Comparison of ENCODE assay signal across 9 cellular contexts in genomic region chr22:37896181-37896592, GRCh38. TPM values are rescaled to one million over a fixed set of nuclear protein-coding genes. Genes with fewer than 3 reads are reported as not detected.
DNase-seq lines count a peak whose midpoint lies in the region; ATAC-seq and TF ChIP-seq lines count a peak whose summit lies in the region.
"Had no signal": no experiment of that assay in that cellular context is flagged by ENCODE, and none has a peak within 500 bp of the region (broad histone marks: within the 10 kb centered on the region; RNA-seq: fewer than 3 reads in every experiment).

No MANE protein-coding gene starts in this region.

- no peak for ATAC-seq in HG03439 (IDR thresholded peaks at IDR 0.05; ENCODE audit: unreplicated experiment)

- H3K27me3 ChIP-seq in HUES48 (ENCODE audit: control insufficient read depth, insufficient read depth, low read length) (no peaks in the 10 kb centered on the region), transverse colon (no peaks in the 10 kb centered on the region)

- H3K36me3 ChIP-seq in HUES48 (ENCODE audit: control insufficient read depth, insufficient read depth, low read length) = peaks cover 10% of the 10 kb centered on the region
- H3K36me3 ChIP-seq in transverse colon = no peaks in the 10 kb centered on the region

- DNase-seq in NCI-H2029 (lab: John Stamatoyannopoulos, UW) (peak; percentile 49), NCI-H2029 treated with DMSO at 0.1 percent for 48 hours (lab: John Stamatoyannopoulos, UW) (no peak), kidney tubule cell (ENCODE audit: low spot score) (peak; percentile 57), transverse colon (peak; percentile 59), foreskin melanocyte (no peak)
- DNase-seq in activated T-helper 1 cell treated with anti-CD3 and anti-CD28 coated beads, Interleukin-12 subunit alpha, Interleukin-12 subunit beta, Interleukin-2, Interleukin-4 antibody, amounts not matched to agents 30 ng/mL and 10 ng/mL and 1 ng/mL, durations not matched to agents 14 hours and 24 hours and 36 hours (ENCODE audit: low spot score) = peak; percentile 52

- WGBS in transverse colon (ENCODE audit: low coverage in 1 of 2), 2 donors = 26% methylated on average over 5 of the region's 5 CpGs; no CpG with 5 or more reads in 1 of the 2 donors

- TF ChIP-seq CTCF in transverse colon (IDR thresholded peaks at IDR 0.05) = no peak

- no peaks in the 10 kb centered on the region for H3K27me3 Mint-ChIP-seq in activated T-helper 1 cell treated with anti-CD3 and anti-CD28 coated beads, Interleukin-12 subunit alpha, Interleukin-12 subunit beta, Interleukin-2, Interleukin-4 antibody, amounts not matched to agents 30 ng/mL and 10 ng/mL and 1 ng/mL, durations not matched to agents 14 hours and 24 hours and 36 hours (ENCODE audit: insufficient read depth)

- peak overlapping the region; percentile 89 for H3K27ac Mint-ChIP-seq in activated T-helper 1 cell treated with anti-CD3 and anti-CD28 coated beads, Interleukin-12 subunit alpha, Interleukin-12 subunit beta, Interleukin-2, Interleukin-4 antibody, amounts not matched to agents 30 ng/mL and 10 ng/mL and 1 ng/mL, durations not matched to agents 14 hours and 24 hours and 36 hours

- peaks cover 29% of the 10 kb centered on the region for H3K4me1 ChIP-seq in HUES48 (ENCODE audit: control insufficient read depth, insufficient read depth, low read length)
- peaks cover 23 to 45% (median 33%) of the 10 kb centered on the region in 4 donors for H3K4me1 ChIP-seq in transverse colon

- H3K36me3 Mint-ChIP-seq in activated T-helper 1 cell treated with anti-CD3 and anti-CD28 coated beads, Interleukin-12 subunit alpha, Interleukin-12 subunit beta, Interleukin-2, Interleukin-4 antibody, amounts not matched to agents 30 ng/mL and 10 ng/mL and 1 ng/mL, durations not matched to agents 14 hours and 24 hours and 36 hours (ENCODE audit: low read depth) = peaks cover 8% of the 10 kb centered on the region

- TF ChIP-seq POLR2A in transverse colon (IDR thresholded peaks at IDR 0.05) = no peak

- H3K27ac ChIP-seq in HUES48 (ENCODE audit: low read depth, low read length) (peak overlapping the region; percentile 68), transverse colon (peak overlapping the region; percentile 43 to 79 (median 64))
- H3K27ac ChIP-seq: 22Rv1 had no signal

- no peak overlapping the region for H3K9ac ChIP-seq in HUES48 (ENCODE audit: low read depth, low read length)

- H3K9me3 ChIP-seq in HUES48 (ENCODE audit: control insufficient read depth, insufficient read depth, low read length) = no peaks in the 10 kb centered on the region
- H3K9me3 ChIP-seq in transverse colon = no peaks in the 10 kb centered on the region

- TF ChIP-seq EP300 in transverse colon (IDR thresholded peaks at IDR 0.05; ENCODE audit: low read depth) = no peak

- no peak overlapping the region for H3K4me3 ChIP-seq in HUES48 (ENCODE audit: low read depth, low read length)
- H3K4me3 ChIP-seq in transverse colon = no peak overlapping the region

- peaks cover 25% of the 10 kb centered on the region for H3K4me1 Mint-ChIP-seq in activated T-helper 1 cell treated with anti-CD3 and anti-CD28 coated beads, Interleukin-12 subunit alpha, Interleukin-12 subunit beta, Interleukin-2, Interleukin-4 antibody, amounts not matched to agents 30 ng/mL and 10 ng/mL and 1 ng/mL, durations not matched to agents 14 hours and 24 hours and 36 hours (ENCODE audit: low read depth)

- intact Hi-C loops in activated T-helper 1 cell treated with anti-CD3 and anti-CD28 coated beads, Interleukin-12 subunit alpha, Interleukin-12 subunit beta, Interleukin-2, Interleukin-4 antibody, amounts not matched to agents 30 ng/mL and 10 ng/mL and 1 ng/mL, durations not matched to agents 14 hours and 24 hours and 36 hours (cut with micrococcal nuclease) = loop anchor here (1.0 to 5.0 kb wide), 3 partner anchors 10 to 47 kb away; partner anchors contain the start of genes EIF3L and MICALL1
- intact Hi-C loops in transverse colon (cut with DNase I; ENCODE audit: low total_unique reads) = loop anchor here (5.0 kb wide), 1 partner anchor 46 kb away; no protein-coding TSS in a partner anchor

- in situ Hi-C loops in transverse colon (cut with MboI; ENCODE audit: low pct_ligation_motif_present in 1 of 4, low pct_unique_long_range_greater_than_20kb in 1 of 4, low sequenced_read_pairs in 3 of 4) = no loop called here

- no peaks in the 10 kb centered on the region for H3K9me3 Mint-ChIP-seq in activated T-helper 1 cell treated with anti-CD3 and anti-CD28 coated beads, Interleukin-12 subunit alpha, Interleukin-12 subunit beta, Interleukin-2, Interleukin-4 antibody, amounts not matched to agents 30 ng/mL and 10 ng/mL and 1 ng/mL, durations not matched to agents 14 hours and 24 hours and 36 hours

- H3K4me3 Mint-ChIP-seq in activated T-helper 1 cell treated with anti-CD3 and anti-CD28 coated beads, Interleukin-12 subunit alpha, Interleukin-12 subunit beta, Interleukin-2, Interleukin-4 antibody, amounts not matched to agents 30 ng/mL and 10 ng/mL and 1 ng/mL, durations not matched to agents 14 hours and 24 hours and 36 hours = peak overlapping the region; percentile 30

RNA-seq across cellular contexts. Expression of gene MICALL1, which starts 9.9 kb away (rescaled TPM):
- 27.3 and 31.1 TPM in 2 replicates for total RNA-seq in activated T-helper 1 cell treated with anti-CD3 and anti-CD28 coated beads, Interleukin-12 subunit alpha, Interleukin-12 subunit beta, Interleukin-2, Interleukin-4 antibody, amounts not matched to agents 30 ng/mL and 10 ng/mL and 1 ng/mL, durations not matched to agents 14 hours and 24 hours and 36 hours
- total RNA-seq in transverse colon = 10 to 100 TPM; 26.8 to 87.2 (median 37.3) TPM

RNA-seq across cellular contexts. Expression of gene EIF3L, which starts 47.0 kb away (rescaled TPM):
- total RNA-seq in activated T-helper 1 cell treated with anti-CD3 and anti-CD28 coated beads, Interleukin-12 subunit alpha, Interleukin-12 subunit beta, Interleukin-2, Interleukin-4 antibody, amounts not matched to agents 30 ng/mL and 10 ng/mL and 1 ng/mL, durations not matched to agents 14 hours and 24 hours and 36 hours = 433 and 441 TPM in 2 replicates
- total RNA-seq in transverse colon = 100 to 1,000 TPM in 3 of 4 donors, 10 to 100 TPM in 1; 89.4 to 292 (median 217) TPM

RNA-seq across cellular contexts. Expression of gene ANKRD54, which starts 52.1 kb away (rescaled TPM):
- total RNA-seq in activated T-helper 1 cell treated with anti-CD3 and anti-CD28 coated beads, Interleukin-12 subunit alpha, Interleukin-12 subunit beta, Interleukin-2, Interleukin-4 antibody, amounts not matched to agents 30 ng/mL and 10 ng/mL and 1 ng/mL, durations not matched to agents 14 hours and 24 hours and 36 hours = 29.9 and 30.1 TPM in 2 replicates
- total RNA-seq in transverse colon = 10 to 100 TPM; 12.7 to 86.8 (median 40.6) TPM

RNA-seq across cellular contexts. Expression of gene C22orf23, which starts 57.2 kb away (rescaled TPM):
- 0.61 TPM in 1 of 2 replicates, not detected in the other for total RNA-seq in activated T-helper 1 cell treated with anti-CD3 and anti-CD28 coated beads, Interleukin-12 subunit alpha, Interleukin-12 subunit beta, Interleukin-2, Interleukin-4 antibody, amounts not matched to agents 30 ng/mL and 10 ng/mL and 1 ng/mL, durations not matched to agents 14 hours and 24 hours and 36 hours
- not detected for total RNA-seq in transverse colon

RNA-seq across cellular contexts. Expression of gene POLR2F, which starts 57.3 kb away (rescaled TPM):
- 102 and 120 TPM in 2 replicates for total RNA-seq in activated T-helper 1 cell treated with anti-CD3 and anti-CD28 coated beads, Interleukin-12 subunit alpha, Interleukin-12 subunit beta, Interleukin-2, Interleukin-4 antibody, amounts not matched to agents 30 ng/mL and 10 ng/mL and 1 ng/mL, durations not matched to agents 14 hours and 24 hours and 36 hours
- total RNA-seq in transverse colon = 10 to 100 TPM in 3 of 4 donors, 1 to 10 TPM in 1; 7.6 to 65.5 (median 32.6) TPM

Comparison
In these comparisons a context has a peak if more than half of its experiments do, and no peak if none do; other contexts are left out.
1. DNase-seq: peak in NCI-H2029 (single experiment), activated T-helper 1 cell treated with anti-CD3 and anti-CD28 coated beads, Interleukin-12 subunit alpha, Interleukin-12 subunit beta, Interleukin-2, Interleukin-4 antibody, amounts not matched to agents 30 ng/mL and 10 ng/mL and 1 ng/mL, durations not matched to agents 14 hours and 24 hours and 36 hours (single experiment), kidney tubule cell (single experiment) and transverse colon (single experiment); none in NCI-H2029 treated with DMSO at 0.1 percent for 48 hours (single experiment) and foreskin melanocyte (single experiment).